In genomic region chr16:29680180-29680598, GRCh38 we compare ENCODE assay signal across 11 cellular contexts. TPM values are rescaled to one million over a fixed set of nuclear protein-coding genes. Genes with fewer than 3 reads are reported as not detected.
DNase-seq lines count a peak whose midpoint lies in the region; ATAC-seq, FAIRE-seq and TF ChIP-seq lines count a peak whose summit lies in the region.
"Had no signal": no experiment of that assay in that cellular context is flagged by ENCODE, and none has a peak within 500 bp of the region (broad histone marks: within the 10 kb centered on the region; RNA-seq: fewer than 3 reads in every experiment).

No MANE protein-coding gene starts in this region.

- no peaks in the 10 kb centered on the region for H3K27me3 ChIP-seq in psoas muscle (ENCODE audit: insufficient read depth in 3 of 3, low read length in 2 of 3)
- H3K27me3 ChIP-seq: uterus had no signal

- no peak overlapping the region for H3K4me3 Mint-ChIP-seq in glutamatergic neuron (ENCODE audit: unreplicated experiment)
- peak overlapping the region in 1 of 2 donors; percentile 81 for H3K4me3 Mint-ChIP-seq in stimulated activated naive CD8-positive, alpha-beta T cell treated with anti-CD3 and anti-CD28 coated beads, Interleukin-15, amount 100 ng/mL, for 72 hours
- H3K4me3 Mint-ChIP-seq in activated CD8-positive, alpha-beta memory T cell treated with anti-CD3 and anti-CD28 coated beads, Interleukin-2, amount 10 ng/mL, durations not matched to agents 7 days and 5 days: no peak overlapping the region

- ATAC-seq in psoas muscle: no peak
- no peak for ATAC-seq in stimulated activated naive CD8-positive, alpha-beta T cell treated with anti-CD3 and anti-CD28 coated beads, Interleukin-15, amount 100 ng/mL, for 72 hours
- ATAC-seq in activated CD8-positive, alpha-beta memory T cell treated with anti-CD3 and anti-CD28 coated beads, Interleukin-2, amount 10 ng/mL, durations not matched to agents 7 days and 5 days: no peak

- FAIRE-seq in RCC 7860 (lab: Jason Lieb, UNC): peak; percentile 81
- FAIRE-seq: colon had no signal

- intact Hi-C loops in psoas muscle (cut with DNase I): no loop called here

- in situ Hi-C loops in GM13977 (cut with MboI; ENCODE audit: low pct_unique_long_range_greater_than_20kb, low sequenced_read_pairs, unreplicated experiment): loop anchor here (10.0 kb wide), 1 partner anchor 345 kb away; the partner anchor contains the start of gene C16orf92

- H3K27ac ChIP-seq in psoas muscle: no peak overlapping the region

- CTCF ChIA-PET in activated CD8-positive, alpha-beta memory T cell treated with anti-CD3 and anti-CD28 coated beads, Interleukin-2, amount 10 ng/mL, durations not matched to agents 7 days and 5 days (lab: Charles Lee): interaction anchor here (1.0 to 2.5 kb wide), 7 partner anchors 11 to 136 kb away, joined by 3 to 12 read pairs (median 4); partner anchors contain the start of genes KIF22, PAGR1 and SPN

- peak; percentile 12 for DNase-seq in GM13977 (ENCODE audit: low spot score)
- DNase-seq in RCC 7860 (ENCODE audit: low spot score): peak; percentile 75
- no peak for DNase-seq in glutamatergic neuron
- no peak for DNase-seq in psoas muscle
- no peak for DNase-seq in stimulated activated naive CD8-positive, alpha-beta T cell treated with anti-CD3 and anti-CD28 coated beads, Interleukin-15, amount 100 ng/mL, for 72 hours
- no peak for DNase-seq in ecto neural progenitor cell (ENCODE audit: low spot score)
- no peak for DNase-seq in activated CD8-positive, alpha-beta memory T cell treated with anti-CD3 and anti-CD28 coated beads, Interleukin-2, amount 10 ng/mL, durations not matched to agents 7 days and 5 days
- DNase-seq: left ventricle myocardium superior had no signal

- WGBS in psoas muscle, 3 donors: 70 to 76% (median 74%) methylated on average over 10 of the region's 10 CpGs

- H3K4me1 Mint-ChIP-seq in glutamatergic neuron (ENCODE audit: low read depth, unreplicated experiment): peaks cover 8% of the 10 kb centered on the region
- H3K4me1 Mint-ChIP-seq in stimulated activated naive CD8-positive, alpha-beta T cell treated with anti-CD3 and anti-CD28 coated beads, Interleukin-15, amount 100 ng/mL, for 72 hours: peaks cover 34% of the 10 kb centered on the region
- peaks cover 24% of the 10 kb centered on the region for H3K4me1 Mint-ChIP-seq in activated CD8-positive, alpha-beta memory T cell treated with anti-CD3 and anti-CD28 coated beads, Interleukin-2, amount 10 ng/mL, durations not matched to agents 7 days and 5 days

- peak overlapping the region; percentile 99 for H3K27ac Mint-ChIP-seq in glutamatergic neuron (ENCODE audit: unreplicated experiment)
- no peak overlapping the region for H3K27ac Mint-ChIP-seq in stimulated activated naive CD8-positive, alpha-beta T cell treated with anti-CD3 and anti-CD28 coated beads, Interleukin-15, amount 100 ng/mL, for 72 hours
- no peak overlapping the region for H3K27ac Mint-ChIP-seq in activated CD8-positive, alpha-beta memory T cell treated with anti-CD3 and anti-CD28 coated beads, Interleukin-2, amount 10 ng/mL, durations not matched to agents 7 days and 5 days

- peaks cover 4% of the 10 kb centered on the region for H3K27me3 Mint-ChIP-seq in glutamatergic neuron (ENCODE audit: unreplicated experiment)
- H3K27me3 Mint-ChIP-seq in stimulated activated naive CD8-positive, alpha-beta T cell treated with anti-CD3 and anti-CD28 coated beads, Interleukin-15, amount 100 ng/mL, for 72 hours: no peaks in the 10 kb centered on the region
- no peaks in the 10 kb centered on the region for H3K27me3 Mint-ChIP-seq in activated CD8-positive, alpha-beta memory T cell treated with anti-CD3 and anti-CD28 coated beads, Interleukin-2, amount 10 ng/mL, durations not matched to agents 7 days and 5 days

- no peaks in the 10 kb centered on the region for H3K4me1 ChIP-seq in psoas muscle
- H3K4me1 ChIP-seq: uterus had no signal

- H3K9me3 ChIP-seq in psoas muscle: no peaks in the 10 kb centered on the region
- H3K9me3 ChIP-seq: uterus had no signal

- H3K9me3 Mint-ChIP-seq in glutamatergic neuron (ENCODE audit: unreplicated experiment): no peaks in the 10 kb centered on the region
- H3K9me3 Mint-ChIP-seq in stimulated activated naive CD8-positive, alpha-beta T cell treated with anti-CD3 and anti-CD28 coated beads, Interleukin-15, amount 100 ng/mL, for 72 hours: no peaks in the 10 kb centered on the region
- no peaks in the 10 kb centered on the region for H3K9me3 Mint-ChIP-seq in activated CD8-positive, alpha-beta memory T cell treated with anti-CD3 and anti-CD28 coated beads, Interleukin-2, amount 10 ng/mL, durations not matched to agents 7 days and 5 days (ENCODE audit: low read depth)

- no peaks in the 10 kb centered on the region for H3K36me3 Mint-ChIP-seq in glutamatergic neuron (ENCODE audit: unreplicated experiment)
- peaks cover 21% of the 10 kb centered on the region for H3K36me3 Mint-ChIP-seq in activated CD8-positive, alpha-beta memory T cell treated with anti-CD3 and anti-CD28 coated beads, Interleukin-2, amount 10 ng/mL, durations not matched to agents 7 days and 5 days

- no peaks in the 10 kb centered on the region for H3K36me3 ChIP-seq in psoas muscle (ENCODE audit: insufficient read depth in 1 of 2, low read depth in 1 of 2)
- H3K36me3 ChIP-seq: uterus had no signal

- TF ChIP-seq CTCF in GM13977 (IDR thresholded peaks at IDR 0.05; ENCODE audit: extremely low read depth, insufficient read depth, missing control alignments) (no peak), glutamatergic neuron (IDR thresholded peaks at IDR 0.05; ENCODE audit: partially characterized antibody, unreplicated experiment) (no peak), psoas muscle (IDR thresholded peaks at IDR 0.05) (no peak)

- H3K4me3 ChIP-seq in psoas muscle: peak overlapping the region; percentile 32

RNA-seq across cellular contexts. Expression of gene QPRT, which starts 1.2 kb away (rescaled TPM):
- total RNA-seq in glutamatergic neuron (ENCODE audit: unreplicated experiment) (34.7 TPM), psoas muscle (1 to 10 TPM; 2.3 to 9.9 (median 3.0) TPM)
- polyA plus RNA-seq in psoas muscle: 1 to 10 TPM in 1 of 3 donors, under 1 TPM in 2; 0.75 to 1.4 (median 0.96) TPM
- 10 to 100 TPM; 13.3 to 15.7 TPM for total RNA-seq in activated CD8-positive, alpha-beta memory T cell treated with anti-CD3 and anti-CD28 coated beads, Interleukin-2, amount 10 ng/mL, durations not matched to agents 7 days and 5 days

RNA-seq across cellular contexts. Expression of gene SPN, which starts 17.1 kb away (rescaled TPM):
- total RNA-seq in glutamatergic neuron (ENCODE audit: unreplicated experiment) (0.27 TPM), psoas muscle (1 to 10 TPM in 1 of 4 donors, under 1 TPM in 3; 0.54 to 1.5 (median 0.65) TPM)
- polyA plus RNA-seq in psoas muscle: under 1 TPM; 0.13 to 0.25 (median 0.22) TPM
- 100 to 1,000 TPM; 329 to 351 TPM for total RNA-seq in activated CD8-positive, alpha-beta memory T cell treated with anti-CD3 and anti-CD28 coated beads, Interleukin-2, amount 10 ng/mL, durations not matched to agents 7 days and 5 days
- total RNA-seq: IMR-90 had no signal
- polyA plus RNA-seq: IMR-90 had no signal

Comparison
In these comparisons a context has a peak if more than half of its experiments do, and no peak if none do; other contexts are left out.
1. DNase-seq: peak in GM13977 (single experiment) and RCC 7860 (single experiment); none in glutamatergic neuron (single experiment), psoas muscle (0 of 2), stimulated activated naive CD8-positive, alpha-beta T cell treated with anti-CD3 and anti-CD28 coated beads, Interleukin-15, amount 100 ng/mL, for 72 hours (0 of 2), ecto neural progenitor cell (single experiment) and activated CD8-positive, alpha-beta memory T cell treated with anti-CD3 and anti-CD28 coated beads, Interleukin-2, amount 10 ng/mL, durations not matched to agents 7 days and 5 days (single experiment).
2. RNA of gene SPN, which starts 17.1 kb away (total RNA-seq): 329 to 351 TPM in activated CD8-positive, alpha-beta memory T cell treated with anti-CD3 and anti-CD28 coated beads, Interleukin-2, amount 10 ng/mL, durations not matched to agents 7 days and 5 days; 0.54 to 1.5 TPM in psoas muscle and 0.27 TPM in glutamatergic neuron (single experiment); every median in the first group is over 100 times any median in the second.